11 cellular contexts compared by ENCODE assay signal in the genomic region with DNA sequence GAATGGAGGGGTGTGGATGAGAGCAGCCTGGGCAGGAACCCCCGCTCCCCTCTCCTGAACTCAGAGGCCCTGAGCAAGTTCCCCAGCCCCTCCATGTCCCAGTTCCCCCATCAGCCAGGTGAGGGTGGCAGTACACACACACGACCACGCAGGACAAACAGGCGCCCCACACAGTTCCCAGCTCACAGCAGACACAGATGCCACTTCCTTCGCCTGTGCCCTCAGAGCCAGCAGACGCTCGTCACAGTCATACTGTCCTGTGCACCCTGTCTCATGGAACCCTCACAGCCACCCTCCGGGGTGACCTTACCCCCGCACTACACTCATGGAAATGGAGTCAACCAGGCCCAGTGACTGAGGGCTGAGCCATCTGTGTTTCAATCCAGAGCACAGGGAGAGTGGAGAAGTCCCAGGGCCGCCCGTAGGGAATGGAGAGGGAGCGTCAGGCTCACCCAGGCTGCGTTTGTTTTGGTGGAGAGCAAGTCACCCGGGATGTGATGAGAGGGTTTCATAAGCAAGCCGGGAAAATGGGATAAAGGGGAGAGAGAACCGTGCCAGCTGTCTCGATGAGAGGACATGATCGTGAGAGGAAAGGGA. TPM values are rescaled to one million over a fixed set of nuclear protein-coding genes. Genes with fewer than 3 reads are reported as not detected.
A peak's percentile ranks its signal among the peaks of the same experiment; 100 is the strongest.
DNase-seq lines count a peak whose midpoint lies in the region; ATAC-seq and TF ChIP-seq lines count a peak whose summit lies in the region.
"Had no signal": no experiment of that assay in that cellular context is flagged by ENCODE, and none has a peak within 500 bp of the region (broad histone marks: within the 10 kb centered on the region; RNA-seq: fewer than 3 reads in every experiment).

No MANE protein-coding gene starts in this region.

- ATAC-seq in CD4-positive, alpha-beta T cell (ENCODE audit: poor library complexity): no peak
- ATAC-seq in T-cell (replicated peaks in 1 of 4): no peak
- peak; percentile 42 for ATAC-seq in Right ventricle myocardium superior (ENCODE audit: poor library complexity)
- no peak for ATAC-seq in HG02571 (IDR thresholded peaks at IDR 0.05; ENCODE audit: unreplicated experiment)

- POLR2A ChIA-PET in CD4-positive, alpha-beta T cell (lab: Charles Lee): interaction anchor here (0.9 kb wide), 1 partner anchor 93 kb away, joined by 3 read pairs; no protein-coding TSS in a partner anchor
- POLR2A ChIA-PET in T-cell (lab: Charles Lee): no interaction called here

- DNase-seq in CD4-positive, alpha-beta T cell: no peak
- DNase-seq in T-cell: no peak
- no peak for DNase-seq in Right ventricle myocardium superior
- no peak for DNase-seq in nephron progenitor cell
- DNase-seq in NK-92 (lab: John Stamatoyannopoulos, UW; ENCODE audit: unreplicated experiment): no peak
- DNase-seq in globus pallidus (ENCODE audit: low spot score): no peak
- DNase-seq in NCI-H226: no peak
- DNase-seq: C1 segment of cervical spinal cord, NCI-H2171 treated with DMSO at 0.1 percent for 48 hours had no signal

- H3K36me3 Mint-ChIP-seq in CD4-positive, alpha-beta T cell (ENCODE audit: low read depth): peaks cover 87% of the 10 kb centered on the region
- peaks cover 47% of the 10 kb centered on the region for H3K36me3 Mint-ChIP-seq in T-cell
- peaks cover 37% of the 10 kb centered on the region for H3K36me3 Mint-ChIP-seq in nephron progenitor cell (ENCODE audit: low read depth)

- intact Hi-C loops in CD4-positive, alpha-beta T cell (cut with DNase I, micrococcal nuclease): no loop called here
- intact Hi-C loops in Right ventricle myocardium superior (cut with DNase I): no loop called here

- TF ChIP-seq CTCF in CD4-positive, alpha-beta T cell (IDR thresholded peaks at IDR 0.05): no peak
- no peak for TF ChIP-seq CTCF in nephron progenitor cell (IDR thresholded peaks at IDR 0.05)

- H3K27me3 Mint-ChIP-seq in CD4-positive, alpha-beta T cell: no peaks in the 10 kb centered on the region
- H3K27me3 Mint-ChIP-seq in T-cell (no peaks in the 10 kb centered on the region), nephron progenitor cell (ENCODE audit: low read depth, poor library complexity) (no peaks in the 10 kb centered on the region)

- no peak overlapping the region for H3K27ac ChIP-seq in CD4-positive, alpha-beta T cell (ENCODE audit: low read depth, low read length)

- no peaks in the 10 kb centered on the region for H3K4me1 Mint-ChIP-seq in CD4-positive, alpha-beta T cell (ENCODE audit: low read depth)
- H3K4me1 Mint-ChIP-seq in T-cell: peaks cover 0 to 13% (median 2%) of the 10 kb centered on the region in 3 donors
- peaks cover 38% of the 10 kb centered on the region for H3K4me1 Mint-ChIP-seq in nephron progenitor cell

- H3K9me3 ChIP-seq in CD4-positive, alpha-beta T cell (ENCODE audit: control insufficient read depth, low read length): no peaks in the 10 kb centered on the region
- H3K9me3 ChIP-seq: adrenal gland had no signal

- H3K27ac Mint-ChIP-seq in CD4-positive, alpha-beta T cell: peak overlapping the region; percentile 24
- peak overlapping the region; percentile 28 to 66 for H3K27ac Mint-ChIP-seq in T-cell
- H3K27ac Mint-ChIP-seq in nephron progenitor cell: peak overlapping the region; percentile 87

- no peaks in the 10 kb centered on the region for H3K27me3 ChIP-seq in CD4-positive, alpha-beta T cell (ENCODE audit: control insufficient read depth, insufficient read depth, low read length)
- H3K27me3 ChIP-seq: adrenal gland had no signal

- H3K4me3 Mint-ChIP-seq in CD4-positive, alpha-beta T cell: no peak overlapping the region
- H3K4me3 Mint-ChIP-seq in T-cell (no peak overlapping the region), nephron progenitor cell (peak overlapping the region; percentile 61)

- H3K9me3 Mint-ChIP-seq in CD4-positive, alpha-beta T cell: no peaks in the 10 kb centered on the region
- H3K9me3 Mint-ChIP-seq in T-cell (no peaks in the 10 kb centered on the region), nephron progenitor cell (no peaks in the 10 kb centered on the region)

- CTCF ChIA-PET in CD4-positive, alpha-beta T cell (lab: Charles Lee): no interaction called here
- CTCF ChIA-PET in T-cell (lab: Charles Lee): no interaction called here

RNA-seq across cellular contexts. Expression of gene DYNC1H1, which starts 47.5 kb away (rescaled TPM):
- 100 to 1,000 TPM; 286 to 293 TPM for total RNA-seq in CD4-positive, alpha-beta T cell
- total RNA-seq in T-cell (100 to 1,000 TPM; 271 to 310 (median 279) TPM), Right ventricle myocardium superior (384 TPM)

Comparison
In these comparisons a context has a peak if more than half of its experiments do, and no peak if none do; other contexts are left out.
1. H3K27ac Mint-ChIP-seq: peak in every context shown above with its lines; median percentile 87 in nephron progenitor cell; 47 in T-cell; 24 in CD4-positive, alpha-beta T cell.